8 cellular contexts compared by ENCODE assay signal in genomic region chr17:40283662-40284061, GRCh38. TPM values are rescaled to one million over a fixed set of nuclear protein-coding genes. Genes with fewer than 3 reads are reported as not detected.
DNase-seq lines count a peak whose midpoint lies in the region; ATAC-seq and TF ChIP-seq lines count a peak whose summit lies in the region.

No MANE protein-coding gene starts in this region.

- no peak for DNase-seq in activated naive CD4-positive, alpha-beta T cell treated with anti-CD3 and anti-CD28 coated beads for 36 hours
- DNase-seq in activated naive CD4-positive, alpha-beta T cell treated with Interleukin-2 at 50 U/mL for 16 hours: no peak
- peak; percentile 67 for DNase-seq in hepatocyte (ENCODE audit: low spot score)
- DNase-seq in tibial nerve (ENCODE audit: low spot score in 2 of 2): no peak
- DNase-seq in glutamatergic neuron: no peak

- no peak for TF ChIP-seq EP300 in tibial nerve (IDR thresholded peaks at IDR 0.05)

- H3K4me2 ChIP-seq in hepatocyte: peak overlapping the region; percentile 47

- H2AFZ ChIP-seq in hepatocyte: no peak overlapping the region

- H3K27me3 ChIP-seq in hepatocyte: no peaks in the 10 kb centered on the region
- no peaks in the 10 kb centered on the region for H3K27me3 ChIP-seq in tibial nerve

- TF ChIP-seq POLR2A in tibial nerve (IDR thresholded peaks at IDR 0.05): no peak

- intact Hi-C loops in activated naive CD4-positive, alpha-beta T cell treated with anti-CD3 and anti-CD28 coated beads for 36 hours (cut with micrococcal nuclease): loop anchor here (1.0 to 10.0 kb wide), 3 partner anchors 35 to 509 kb away; no protein-coding TSS in a partner anchor

- H4K20me1 ChIP-seq in hepatocyte (ENCODE audit: insufficient read depth, poor library complexity, severe bottlenecking): no peaks in the 10 kb centered on the region

- H3K9me2 ChIP-seq in hepatocyte (replicated peaks; ENCODE audit: insufficient read depth): no peaks in the 10 kb centered on the region

- H3K4me1 Mint-ChIP-seq in activated naive CD4-positive, alpha-beta T cell treated with anti-CD3 and anti-CD28 coated beads for 36 hours (ENCODE audit: low read depth): peaks cover 35% of the 10 kb centered on the region
- peaks cover 37% of the 10 kb centered on the region for H3K4me1 Mint-ChIP-seq in activated T-helper 17 cell treated with anti-CD3 and anti-CD28 coated beads, Interleukin-2, amount 50 U/mL, for 72 hours
- peaks cover 6% of the 10 kb centered on the region for H3K4me1 Mint-ChIP-seq in glutamatergic neuron (ENCODE audit: low read depth, unreplicated experiment)

- ATAC-seq in activated T-helper 17 cell treated with anti-CD3 and anti-CD28 coated beads, Interleukin-2, amount 50 U/mL, for 72 hours (replicated peaks): peak; percentile 68
- no peak for ATAC-seq in HG03565 (IDR thresholded peaks at IDR 0.05; ENCODE audit: unreplicated experiment)
- no peak for ATAC-seq in GM19463 (IDR thresholded peaks at IDR 0.05; ENCODE audit: unreplicated experiment)

- TF ChIP-seq CTCF in hepatocyte (IDR thresholded peaks at IDR 0.05; ENCODE audit: poor library complexity): no peak
- no peak for TF ChIP-seq CTCF in tibial nerve (IDR thresholded peaks at IDR 0.05)
- TF ChIP-seq CTCF in glutamatergic neuron (IDR thresholded peaks at IDR 0.05; ENCODE audit: partially characterized antibody, unreplicated experiment): no peak

- H3K27me3 Mint-ChIP-seq in activated naive CD4-positive, alpha-beta T cell treated with anti-CD3 and anti-CD28 coated beads for 36 hours (ENCODE audit: low read depth): no peaks in the 10 kb centered on the region
- no peaks in the 10 kb centered on the region for H3K27me3 Mint-ChIP-seq in activated T-helper 17 cell treated with anti-CD3 and anti-CD28 coated beads, Interleukin-2, amount 50 U/mL, for 72 hours
- peaks cover 6% of the 10 kb centered on the region for H3K27me3 Mint-ChIP-seq in glutamatergic neuron (ENCODE audit: unreplicated experiment)

- no peaks in the 10 kb centered on the region for H3K36me3 ChIP-seq in hepatocyte (replicated peaks; ENCODE audit: insufficient read depth, low read depth)
- H3K36me3 ChIP-seq in tibial nerve: peaks cover 0 to 40% (median 4%) of the 10 kb centered on the region in 3 donors

- H3K27ac Mint-ChIP-seq in activated naive CD4-positive, alpha-beta T cell treated with anti-CD3 and anti-CD28 coated beads for 36 hours: peak overlapping the region; percentile 88
- H3K27ac Mint-ChIP-seq in activated T-helper 17 cell treated with anti-CD3 and anti-CD28 coated beads, Interleukin-2, amount 50 U/mL, for 72 hours: peak overlapping the region; percentile 79
- H3K27ac Mint-ChIP-seq in glutamatergic neuron (ENCODE audit: unreplicated experiment): no peak overlapping the region

- H3K4me3 Mint-ChIP-seq in activated naive CD4-positive, alpha-beta T cell treated with anti-CD3 and anti-CD28 coated beads for 36 hours: no peak overlapping the region
- H3K4me3 Mint-ChIP-seq in activated T-helper 17 cell treated with anti-CD3 and anti-CD28 coated beads, Interleukin-2, amount 50 U/mL, for 72 hours: peak overlapping the region; percentile 84
- no peak overlapping the region for H3K4me3 Mint-ChIP-seq in glutamatergic neuron (ENCODE audit: unreplicated experiment)

- H3K4me3 ChIP-seq in hepatocyte (no peak overlapping the region), tibial nerve (no peak overlapping the region)

- H3K4me1 ChIP-seq in hepatocyte (ENCODE audit: insufficient read depth) (peaks cover 10% of the 10 kb centered on the region), tibial nerve (peaks cover 0 to 36% (median 8%) of the 10 kb centered on the region in 4 donors)

- 49% methylated on average over 2 of the region's 2 CpGs for WGBS in hepatocyte (ENCODE audit: low lambda C conversion rate, missing lambda C conversion rate)
- WGBS in tibial nerve, 2 donors: 35 to 46% methylated on average over 2 of the region's 2 CpGs

- H3K79me2 ChIP-seq in hepatocyte: no peaks in the 10 kb centered on the region

- H3K36me3 Mint-ChIP-seq in activated naive CD4-positive, alpha-beta T cell treated with anti-CD3 and anti-CD28 coated beads for 36 hours (ENCODE audit: low read depth): peaks cover 9% of the 10 kb centered on the region
- peaks cover 59% of the 10 kb centered on the region for H3K36me3 Mint-ChIP-seq in activated T-helper 17 cell treated with anti-CD3 and anti-CD28 coated beads, Interleukin-2, amount 50 U/mL, for 72 hours (ENCODE audit: low read depth)
- H3K36me3 Mint-ChIP-seq in glutamatergic neuron (ENCODE audit: unreplicated experiment): no peaks in the 10 kb centered on the region

- no peaks in the 10 kb centered on the region for H3K9me3 ChIP-seq in hepatocyte (ENCODE audit: low read depth)
- no peaks in the 10 kb centered on the region for H3K9me3 ChIP-seq in tibial nerve

- CTCF ChIA-PET in activated naive CD4-positive, alpha-beta T cell treated with anti-CD3 and anti-CD28 coated beads for 36 hours (lab: Charles Lee): interaction anchor here (0.6 to 1.4 kb wide), 4 partner anchors 17 to 252 kb away, joined by 3 to 4 read pairs (median 3); no protein-coding TSS in a partner anchor

- H3K9me3 Mint-ChIP-seq in activated naive CD4-positive, alpha-beta T cell treated with anti-CD3 and anti-CD28 coated beads for 36 hours: no peaks in the 10 kb centered on the region
- no peaks in the 10 kb centered on the region for H3K9me3 Mint-ChIP-seq in activated T-helper 17 cell treated with anti-CD3 and anti-CD28 coated beads, Interleukin-2, amount 50 U/mL, for 72 hours
- H3K9me3 Mint-ChIP-seq in glutamatergic neuron (ENCODE audit: unreplicated experiment): no peaks in the 10 kb centered on the region

- H3K27ac ChIP-seq in hepatocyte: peak overlapping the region; percentile 92
- peak overlapping the region; percentile 6 to 82 (median 62) for H3K27ac ChIP-seq in tibial nerve

RNA-seq across cellular contexts. Expression of gene CDC6, which starts 4.0 kb away (rescaled TPM):
- total RNA-seq in activated naive CD4-positive, alpha-beta T cell treated with anti-CD3 and anti-CD28 coated beads for 36 hours: 10 to 100 TPM; 86.5 to 90.4 TPM
- 100 to 1,000 TPM in 1 of 2 donors, 10 to 100 TPM in 1; 60.9 to 101 TPM for total RNA-seq in activated T-helper 17 cell treated with anti-CD3 and anti-CD28 coated beads, Interleukin-2, amount 50 U/mL, for 72 hours
- 5.8 and 8.6 TPM in 2 replicates for total RNA-seq in hepatocyte
- 5.1 and 7.5 TPM in 2 replicates for polyA plus RNA-seq in hepatocyte
- 1 to 10 TPM in 1 of 4 donors, under 1 TPM in 3; 0.20 to 1.8 (median 0.43) TPM for total RNA-seq in tibial nerve
- 4.7 TPM for total RNA-seq in glutamatergic neuron (ENCODE audit: unreplicated experiment)

RNA-seq across cellular contexts. Expression of gene RARA, which starts 25.3 kb away (rescaled TPM):
- total RNA-seq in activated naive CD4-positive, alpha-beta T cell treated with anti-CD3 and anti-CD28 coated beads for 36 hours: 10 to 100 TPM; 16.9 to 18.5 TPM
- 10 to 100 TPM; 43.7 to 61.9 TPM for total RNA-seq in activated T-helper 17 cell treated with anti-CD3 and anti-CD28 coated beads, Interleukin-2, amount 50 U/mL, for 72 hours
- total RNA-seq in hepatocyte (19.2 and 30.0 TPM in 2 replicates), tibial nerve (10 to 100 TPM; 28.9 to 58.2 (median 46.4) TPM), glutamatergic neuron (ENCODE audit: unreplicated experiment) (26.2 TPM)
- polyA plus RNA-seq in hepatocyte: 33.1 and 34.4 TPM in 2 replicates
